In genomic region chr3:155753038-155753647, GRCh38 we compare ENCODE assay signal across 8 cellular contexts. TPM values are rescaled to one million over a fixed set of nuclear protein-coding genes. Genes with fewer than 3 reads are reported as not detected.
DNase-seq lines count a peak whose midpoint lies in the region; ATAC-seq, FAIRE-seq and TF ChIP-seq lines count a peak whose summit lies in the region.

No MANE protein-coding gene starts in this region.

- H3K27me3 ChIP-seq in colonic mucosa = no peaks in the 10 kb centered on the region

- peak; percentile 21 for TF ChIP-seq CTCF in colonic mucosa (IDR thresholded peaks at IDR 0.05)
- peak; percentile 60 for TF ChIP-seq CTCF in type B pancreatic cell (conservative IDR thresholded peaks at IDR 0.05)

- H3K9me3 ChIP-seq in colonic mucosa = no peaks in the 10 kb centered on the region

- ATAC-seq in GM21529 (IDR thresholded peaks at IDR 0.05; ENCODE audit: unreplicated experiment) (peak; percentile 61), GM21515 (IDR thresholded peaks at IDR 0.05; ENCODE audit: unreplicated experiment) (no peak), HG03196 (IDR thresholded peaks at IDR 0.05; ENCODE audit: unreplicated experiment) (no peak)

- intact Hi-C loops in colonic mucosa (cut with DNase I) = no loop called here

- H3K36me3 Mint-ChIP-seq in type B pancreatic cell = no peaks in the 10 kb centered on the region

- H3K9me3 Mint-ChIP-seq in type B pancreatic cell = no peaks in the 10 kb centered on the region

- H3K27me3 Mint-ChIP-seq in type B pancreatic cell = no peaks in the 10 kb centered on the region

- TF ChIP-seq POLR2A in H54 (IDR thresholded peaks at IDR 0.05; ENCODE audit: low read depth, low read length) = no peak

- H3K4me3 Mint-ChIP-seq in type B pancreatic cell = no peak overlapping the region

- H3K9ac ChIP-seq in colonic mucosa (ENCODE audit: low read depth in 2 of 2, low read length in 2 of 2) = no peak overlapping the region

- no peak overlapping the region for H3K27ac ChIP-seq in colonic mucosa

- DNase-seq in CD1c-positive myeloid dendritic cell (ENCODE audit: extremely low spot score) (peak; percentile 28), NCI-H2196 (lab: John Stamatoyannopoulos, UW; ENCODE audit: unreplicated experiment) (peak; percentile 52), colonic mucosa (no peak), type B pancreatic cell (ENCODE audit: extremely low spot score, unreplicated experiment) (no peak), H54 (ENCODE audit: insufficient read length, low spot score) (no peak)

- no peak overlapping the region for H3K27ac Mint-ChIP-seq in type B pancreatic cell

- H3K4me1 Mint-ChIP-seq in type B pancreatic cell (ENCODE audit: unreplicated experiment) = peaks cover 12% of the 10 kb centered on the region

- H3K4me1 ChIP-seq in colonic mucosa = no peaks in the 10 kb centered on the region

- H3K36me3 ChIP-seq in colonic mucosa = no peaks in the 10 kb centered on the region

- FAIRE-seq in H54 (lab: Jason Lieb, UNC) = no peak

- H3K4me3 ChIP-seq in colonic mucosa = no peak overlapping the region

RNA-seq across cellular contexts. Expression of gene PLCH1, which starts 8.3 kb away (rescaled TPM):
- total RNA-seq in colonic mucosa (10 to 100 TPM in 1 of 2 donors, 1 to 10 TPM in 1; 8.2 to 11.0 TPM), type B pancreatic cell (ENCODE audit: low replicate concordance) (2.0 and 7.6 TPM in 2 replicates)

RNA-seq across cellular contexts. Expression of gene C3orf33, which starts 52.9 kb away (rescaled TPM):
- total RNA-seq in colonic mucosa (1 to 10 TPM; 2.4 to 2.8 TPM), type B pancreatic cell (ENCODE audit: low replicate concordance) (2.3 and 2.8 TPM in 2 replicates)

Comparison
In these comparisons a context has a peak if more than half of its experiments do, and no peak if none do; other contexts are left out.
1. DNase-seq: peak in CD1c-positive myeloid dendritic cell (single experiment) and NCI-H2196 (single experiment); none in colonic mucosa (single experiment), type B pancreatic cell (single experiment) and H54 (single experiment).